In the genomic region with DNA sequence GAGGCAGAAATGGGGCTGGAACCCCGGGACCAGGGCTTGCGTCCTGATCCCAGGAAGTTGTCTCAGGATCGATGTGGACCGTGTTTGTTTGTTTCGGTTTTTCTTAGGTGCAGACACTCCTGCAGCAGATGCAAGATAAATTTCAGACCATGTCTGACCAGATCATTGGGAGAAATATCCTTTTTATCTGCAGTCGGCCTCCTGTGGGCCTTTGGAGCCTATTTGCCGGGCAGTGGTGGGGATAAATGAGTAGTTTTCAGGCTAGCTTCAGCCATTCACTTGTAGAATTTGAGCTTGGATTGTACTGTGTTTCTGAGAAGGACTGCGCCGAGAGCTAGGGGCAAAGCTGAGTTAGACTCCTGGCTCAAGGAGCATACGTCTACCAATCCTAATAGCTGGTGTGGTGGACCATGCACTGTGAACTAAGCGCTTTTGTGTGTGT, we compare ENCODE assay signal across 8 cellular contexts. TPM values are rescaled to one million over a fixed set of nuclear protein-coding genes. Genes with fewer than 3 reads are reported as not detected.
DNase-seq lines count a peak whose midpoint lies in the region; ATAC-seq, FAIRE-seq and TF ChIP-seq lines count a peak whose summit lies in the region.

No MANE protein-coding gene starts in this region.

- H3K4me1 ChIP-seq in PC-3 (ENCODE audit: insufficient read depth, low read length) (peaks cover 27% of the 10 kb centered on the region), pancreas (peaks cover 0 to 17% (median 4%) of the 10 kb centered on the region in 3 donors)

- no peaks in the 10 kb centered on the region for H3K9me2 ChIP-seq in PC-3 (replicated peaks; ENCODE audit: low read length)

- no peaks in the 10 kb centered on the region for H3K27me3 ChIP-seq in PC-3 (ENCODE audit: low read length)
- no peaks in the 10 kb centered on the region for H3K27me3 ChIP-seq in pancreas

- intact Hi-C loops in PC-3 (cut with micrococcal nuclease): no loop called here
- intact Hi-C loops in pancreas (cut with DNase I): no loop called here
- intact Hi-C loops in sciatic nerve (cut with DNase I): no loop called here

- no peaks in the 10 kb centered on the region; the same call in 1 of the 2 replicates for H4K20me1 ChIP-seq in PC-3 (ENCODE audit: low read length)

- H3K9ac ChIP-seq in PC-3 (ENCODE audit: low read length): peak overlapping the region; percentile 79

- no peak for FAIRE-seq in pancreas (lab: Jason Lieb, UNC)

- TSS peak; percentile 63 for BruUV-seq in PC-3 (replicated peaks; lab: Mats Ljungman, UMichigan)

- H3K9me3 ChIP-seq in PC-3 (ENCODE audit: low read length): no peaks in the 10 kb centered on the region
- H3K9me3 ChIP-seq in pancreas: no peaks in the 10 kb centered on the region

- H3K4me2 ChIP-seq in PC-3 (ENCODE audit: low read length): peak overlapping the region; percentile 96

- peak; percentile 6; the same call in 1 of the 2 replicates for ATAC-seq in PC-3
- ATAC-seq in pancreas: peak in 1 of 4 donors; percentile 15
- ATAC-seq in HG03439 (IDR thresholded peaks at IDR 0.05; ENCODE audit: unreplicated experiment): no peak
- no peak for ATAC-seq in sciatic nerve
- no peak for ATAC-seq in GM18867 (IDR thresholded peaks at IDR 0.05; ENCODE audit: unreplicated experiment)

- H3K36me3 ChIP-seq in PC-3 (ENCODE audit: low read depth, low read length) (peaks cover 20% of the 10 kb centered on the region), pancreas (no peaks in the 10 kb centered on the region)

- peaks cover 37% of the 10 kb centered on the region for H3K79me2 ChIP-seq in PC-3 (ENCODE audit: low read length)

- H3K27ac ChIP-seq in PC-3 (ENCODE audit: low read length) (no peak overlapping the region), epithelial cell of prostate (peak overlapping the region; percentile 58), pancreas (peak overlapping the region in 2 of 4 donors; percentile 70 to 81)

- peak overlapping the region; percentile 78 for H3K4me3 ChIP-seq in PC-3 (ENCODE audit: low read length)
- H3K4me3 ChIP-seq in pancreas: peak overlapping the region; percentile 66 to 99 (median 82)

- WGBS in pancreas, 2 donors: 11% methylated on average over 11 of the region's 11 CpGs

- CTCF ChIA-PET in PC-3 (lab: Charles Lee): no interaction called here

- TF ChIP-seq CTCF in PC-3 (conservative IDR thresholded peaks at IDR 0.05; ENCODE audit: low read depth, low read length) (no peak), pancreas (IDR thresholded peaks at IDR 0.05) (no peak)

- no peaks in the 10 kb centered on the region for H3F3A ChIP-seq in PC-3 (ENCODE audit: low read length, unreplicated experiment)

- POLR2A ChIA-PET in PC-3 (lab: Charles Lee; ENCODE audit: unreplicated experiment): no interaction called here

- DNase-seq in EH (ENCODE audit: low read depth): peak; percentile 12
- DNase-seq in PC-3: no peak
- DNase-seq in epithelial cell of prostate (ENCODE audit: low read depth, low spot score): no peak
- DNase-seq in pancreas: no peak
- no peak for DNase-seq in SHP77 treated with DMSO at 0.1 percent for 48 hours (lab: John Stamatoyannopoulos, UW)
- no peak for DNase-seq in sciatic nerve (ENCODE audit: low spot score)

- H2AFZ ChIP-seq in PC-3 (ENCODE audit: low read length): peak overlapping the region; percentile 86

RNA-seq across cellular contexts. Expression of a gene that starts 0.8 kb away (rescaled TPM):
- 141 and 167 TPM in 2 replicates for total RNA-seq in PC-3 (2014; rRNA removed)
- total RNA-seq in pancreas: 10 to 100 TPM; 21.3 to 53.7 (median 32.0) TPM
- 10 to 100 TPM; 16.3 to 32.8 TPM for polyA plus RNA-seq in pancreas
- total RNA-seq in sciatic nerve: 75.6 TPM
